Comparison of ENCODE assay signal across 11 cellular contexts in genomic region chr17:66451188-66452149, GRCh38.
DNase-seq lines count a peak whose midpoint lies in the region; ATAC-seq, FAIRE-seq and TF ChIP-seq lines count a peak whose summit lies in the region.
"Had no signal": no experiment of that assay in that cellular context is flagged by ENCODE, and none has a peak within 500 bp of the region (broad histone marks: within the 10 kb centered on the region; RNA-seq: fewer than 3 reads in every experiment).

No MANE protein-coding gene starts in this region.

- CTCF ChIA-PET in HepG2 (lab: Yijun Ruan, JAX; ENCODE audit: low intra/inter-chr PET ratio, low total read pairs), result interaction anchor here (1.1 kb wide), 1 partner anchor 197 kb away, joined by 4 read pairs; no protein-coding TSS in a partner anchor
- CTCF ChIA-PET in activated CD4-positive, alpha-beta memory T cell treated with anti-CD3 and anti-CD28 coated beads for 36 hours (lab: Charles Lee), result interaction anchor here (0.9 kb wide), 1 partner anchor 14 kb away, joined by 3 read pairs; no protein-coding TSS in a partner anchor

- peaks cover 40% of the 10 kb centered on the region for H3K36me3 Mint-ChIP-seq in HFFc6 (ENCODE audit: low read depth)
- peaks cover 32% of the 10 kb centered on the region for H3K36me3 Mint-ChIP-seq in activated T-helper 17 cell treated with anti-CD3 and anti-CD28 coated beads, Interleukin-2, amount 50 U/mL, for 72 hours (ENCODE audit: low read depth)
- H3K36me3 Mint-ChIP-seq in activated CD4-positive, alpha-beta memory T cell treated with anti-CD3 and anti-CD28 coated beads for 36 hours, result peaks cover 23% of the 10 kb centered on the region
- H3K36me3 Mint-ChIP-seq: memory B cell had no signal

- peaks cover 56% of the 10 kb centered on the region for H3K4me1 Mint-ChIP-seq in HFFc6 (ENCODE audit: low read depth)
- peaks cover 27% of the 10 kb centered on the region for H3K4me1 Mint-ChIP-seq in activated T-helper 17 cell treated with anti-CD3 and anti-CD28 coated beads, Interleukin-2, amount 50 U/mL, for 72 hours
- peaks cover 44% of the 10 kb centered on the region for H3K4me1 Mint-ChIP-seq in activated CD4-positive, alpha-beta memory T cell treated with anti-CD3 and anti-CD28 coated beads for 36 hours (ENCODE audit: low read depth)
- H3K4me1 Mint-ChIP-seq: memory B cell had no signal

- H3K4me2 ChIP-seq in HepG2 (ENCODE audit: low read depth, low read length), result peak overlapping the region; percentile 57

- no peak overlapping the region for H3K27ac ChIP-seq in C4-2B
- peak overlapping the region; percentile 30 for H3K27ac ChIP-seq in HepG2 (ENCODE audit: extremely low read length, insufficient read depth, low read length)
- no peak overlapping the region for H3K27ac ChIP-seq in substantia nigra (ENCODE audit: low read depth, low read length, poor library complexity, severe bottlenecking)

- DNase-seq in HFFc6 (no peak), HepG2 (ENCODE audit: low spot score) (peak; percentile 89), substantia nigra (lab: John Stamatoyannopoulos, UW) (no peak), H54 (ENCODE audit: insufficient read length, low spot score) (no peak)
- no peak for DNase-seq in activated CD4-positive, alpha-beta memory T cell treated with anti-CD3 and anti-CD28 coated beads for 36 hours
- DNase-seq: NCI-H2029 treated with DMSO at 0.1 percent for 48 hours, right cardiac atrium had no signal

- H3K36me3 ChIP-seq in HepG2 (replicated peaks in 1 of 2; ENCODE audit: control insufficient read depth in 1 of 2, insufficient read depth in 2 of 2, low read length in 2 of 2), result no peaks in the 10 kb centered on the region

- in situ Hi-C loops in HepG2 (cut with HindIII; ENCODE audit: extremely low pct_ligation_motif_present, low pct_unique_long_range_greater_than_20kb), result no loop called here

- peak in 1 of 2 experiments; percentile 72; a peak in 2 of 4 replicates for TF ChIP-seq EP300 in HepG2 (IDR thresholded peaks at IDR 0.05; ENCODE audit: low read depth in 2 of 2, low read length in 2 of 2)
- TF ChIP-seq EP300 in HepG2 (CRISPR knock-in tag; IDR thresholded peaks at IDR 0.05; ENCODE audit: borderline replicate concordance), result no peak

- no TSS peak for BruUV-seq in HepG2 (replicated peaks; lab: Mats Ljungman, UMichigan)

- peaks cover 5% of the 10 kb centered on the region; the same call in 1 of the 2 replicates for H3K27me3 Mint-ChIP-seq in HFFc6 (ENCODE audit: insufficient read depth)
- no peaks in the 10 kb centered on the region for H3K27me3 Mint-ChIP-seq in activated T-helper 17 cell treated with anti-CD3 and anti-CD28 coated beads, Interleukin-2, amount 50 U/mL, for 72 hours
- no peaks in the 10 kb centered on the region for H3K27me3 Mint-ChIP-seq in activated CD4-positive, alpha-beta memory T cell treated with anti-CD3 and anti-CD28 coated beads for 36 hours

- peaks cover 34% of the 10 kb centered on the region for H3K79me2 ChIP-seq in HepG2 (ENCODE audit: insufficient read depth, low read length)

- peak; percentile 75 for TF ChIP-seq RAD21 in HepG2 (CRISPR knock-in tag; IDR thresholded peaks at IDR 0.05)

- no peak for TF ChIP-seq POLR2A in HepG2 (IDR thresholded peaks at IDR 0.05; ENCODE audit: insufficient read depth in 1 of 2, low read depth in 2 of 2, low read length in 2 of 2)
- no peak for TF ChIP-seq POLR2A in H54 (IDR thresholded peaks at IDR 0.05; ENCODE audit: low read depth, low read length)

- TF ChIP-seq CTCF in C4-2B (conservative IDR thresholded peaks at IDR 0.05) (peak; percentile 25), HFFc6 (IDR thresholded peaks at IDR 0.05) (peak; percentile 40; the same call in 1 of the 2 replicates), HepG2 (CRISPR knock-in tag; IDR thresholded peaks at IDR 0.05) (peak; percentile 92)

- no peak overlapping the region for H3K4me3 Mint-ChIP-seq in HFFc6
- no peak overlapping the region for H3K4me3 Mint-ChIP-seq in activated T-helper 17 cell treated with anti-CD3 and anti-CD28 coated beads, Interleukin-2, amount 50 U/mL, for 72 hours
- no peak overlapping the region for H3K4me3 Mint-ChIP-seq in activated CD4-positive, alpha-beta memory T cell treated with anti-CD3 and anti-CD28 coated beads for 36 hours
- H3K4me3 Mint-ChIP-seq: memory B cell had no signal

- no peak overlapping the region for H2AFZ ChIP-seq in HepG2 (ENCODE audit: low read length)

- no peaks in the 10 kb centered on the region for H4K20me1 ChIP-seq in HepG2 (ENCODE audit: insufficient read depth, low read length)

- H3K27me3 ChIP-seq in HepG2 (ENCODE audit: control insufficient read depth in 1 of 2, insufficient read depth in 2 of 2, low read length in 2 of 2), result no peaks in the 10 kb centered on the region

- H3K27ac Mint-ChIP-seq in HFFc6, result no peak overlapping the region
- H3K27ac Mint-ChIP-seq in activated T-helper 17 cell treated with anti-CD3 and anti-CD28 coated beads, Interleukin-2, amount 50 U/mL, for 72 hours, result peak overlapping the region; percentile 2
- no peak overlapping the region for H3K27ac Mint-ChIP-seq in activated CD4-positive, alpha-beta memory T cell treated with anti-CD3 and anti-CD28 coated beads for 36 hours
- H3K27ac Mint-ChIP-seq: memory B cell had no signal

- no peak overlapping the region for H3K9ac ChIP-seq in HepG2 (ENCODE audit: insufficient read depth, low read depth, low read length)

- intact Hi-C loops in HepG2 (cut with micrococcal nuclease; ENCODE audit: unreplicated experiment), result loop anchor here (10.0 kb wide), 1 partner anchor 107 kb away; no protein-coding TSS in a partner anchor
- intact Hi-C loops in activated CD4-positive, alpha-beta memory T cell treated with anti-CD3 and anti-CD28 coated beads for 36 hours (cut with micrococcal nuclease), result no loop called here

- peaks cover 64% of the 10 kb centered on the region for H3K4me1 ChIP-seq in HepG2 (ENCODE audit: insufficient read depth, low read length)

- ATAC-seq in activated T-helper 17 cell treated with anti-CD3 and anti-CD28 coated beads, Interleukin-2, amount 50 U/mL, for 72 hours (replicated peaks), result no peak
- ATAC-seq in HepG2, result peak; percentile 95
- no peak for ATAC-seq in GM18511 (IDR thresholded peaks at IDR 0.05; ENCODE audit: unreplicated experiment)
- ATAC-seq: right cardiac atrium had no signal

- H3K4me3 ChIP-seq in HepG2 (replicated peaks in 1 of 3; ENCODE audit: insufficient read depth in 1 of 3, low read depth in 2 of 3, low read length in 3 of 3), result no peak overlapping the region

- peak; percentile 48 for FAIRE-seq in HepG2 (lab: Jason Lieb, UNC)
- FAIRE-seq in H54 (lab: Jason Lieb, UNC), result no peak

- 54% methylated on average over 15 of the region's 15 CpGs for WGBS in HepG2 (ENCODE audit: low lambda C conversion rate)

- H3K9me3 Mint-ChIP-seq in HFFc6, result no peaks in the 10 kb centered on the region
- peaks cover 5% of the 10 kb centered on the region for H3K9me3 Mint-ChIP-seq in activated T-helper 17 cell treated with anti-CD3 and anti-CD28 coated beads, Interleukin-2, amount 50 U/mL, for 72 hours
- peaks cover 6% of the 10 kb centered on the region for H3K9me3 Mint-ChIP-seq in activated CD4-positive, alpha-beta memory T cell treated with anti-CD3 and anti-CD28 coated beads for 36 hours

- H3K9me3 ChIP-seq in HepG2 (ENCODE audit: low read length), result no peaks in the 10 kb centered on the region

- POLR2A ChIA-PET in HepG2 (lab: Yijun Ruan, JAX), result interaction anchor here (1.1 to 2.0 kb wide), 3 partner anchors 8 to 147 kb away, joined by 3 to 10 read pairs (median 3); no protein-coding TSS in a partner anchor
- POLR2A ChIA-PET in activated CD4-positive, alpha-beta memory T cell treated with anti-CD3 and anti-CD28 coated beads for 36 hours (lab: Charles Lee), result no interaction called here

TF ChIP-seq in HepG2, 621 proteins besides CTCF, POLR2A, EP300 and RAD21 (continues in another document):
- TF ChIP-seq ZNF746 (CRISPR knock-in tag; IDR thresholded peaks at IDR 0.05), result no peak
- no peak for TF ChIP-seq ZNF383 (CRISPR knock-in tag; IDR thresholded peaks at IDR 0.05; ENCODE audit: borderline replicate concordance)
- no peak for TF ChIP-seq ZNF891 (CRISPR knock-in tag; IDR thresholded peaks at IDR 0.05)
- TF ChIP-seq ZBTB2 (CRISPR knock-in tag; IDR thresholded peaks at IDR 0.05; ENCODE audit: low read depth), result no peak
- no peak for TF ChIP-seq KLF15 (CRISPR knock-in tag; IDR thresholded peaks at IDR 0.05; ENCODE audit: borderline replicate concordance)
- no peak for TF ChIP-seq ZBTB43 (CRISPR knock-in tag; conservative IDR thresholded peaks at IDR 0.05)
- TF ChIP-seq KLF16 (CRISPR knock-in tag; IDR thresholded peaks at IDR 0.05), result peak in 1 of 2 experiments; percentile 80; a peak in 2 of 4 replicates
- TF ChIP-seq ZNF550 (CRISPR knock-in tag; IDR thresholded peaks at IDR 0.05; ENCODE audit: borderline replicate concordance), result no peak
- TF ChIP-seq NFE2L2 (IDR thresholded peaks at IDR 0.05; ENCODE audit: low read length), result no peak
- no peak for TF ChIP-seq ATF4 (CRISPR knock-in tag; IDR thresholded peaks at IDR 0.05)
- TF ChIP-seq ZNF296 (CRISPR knock-in tag; conservative IDR thresholded peaks at IDR 0.05), result no peak

Comparison
In these comparisons a context has a peak if more than half of its experiments do, and no peak if none do; other contexts are left out.
1. CTCF ChIP-seq: peak in every context shown above with its lines; median percentile 92 in HepG2; 40 in HFFc6; 25 in C4-2B.